Comparison of ENCODE assay signal across 1 cellular context in the genomic region with DNA sequence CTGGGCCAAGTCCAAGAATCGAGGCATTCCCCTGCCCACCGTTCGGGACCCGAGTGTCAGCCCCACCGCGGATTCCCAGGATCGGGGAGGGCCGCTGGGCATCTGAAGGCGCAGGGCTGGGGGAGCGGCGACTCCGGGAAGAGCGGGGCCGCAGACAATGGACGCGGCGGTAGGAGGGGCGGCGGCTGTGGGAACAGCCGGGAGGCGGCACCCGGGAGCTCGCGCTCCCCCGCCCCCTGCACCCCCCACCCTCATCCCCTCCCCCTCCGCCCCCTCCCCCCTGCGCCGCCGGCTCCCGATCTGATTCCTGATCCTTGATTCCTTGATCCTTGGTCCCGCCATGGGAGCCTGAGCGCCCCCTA.
TF ChIP-seq lines count a peak whose summit lies in the region.

Gene VANGL2, plus strand, starts transcription at position 281 of the 362 bp plus-strand sequence. CDS start 15,274 bp downstream, outside the sequence.

TF ChIP-seq in H1, 55 proteins besides CTCF, POLR2A, EP300 and RAD21 (continued from another document):
- TF ChIP-seq ATF2 (IDR thresholded peaks at IDR 0.05; ENCODE audit: low read length) (no peak), ZNF274 (IDR thresholded peaks at IDR 0.05; ENCODE audit: borderline replicate concordance, extremely low read depth, low read length) (no peak), CREB1 (IDR thresholded peaks at IDR 0.05) (peak; percentile 70), EZH2 (IDR thresholded peaks at IDR 0.05; ENCODE audit: low read depth, low read length, severe bottlenecking) (no peak), SP2 (IDR thresholded peaks at IDR 0.05; ENCODE audit: low read length) (no peak), RFX5 (IDR thresholded peaks at IDR 0.05; ENCODE audit: borderline replicate concordance, low read depth, low read length) (no peak), RXRA (IDR thresholded peaks at IDR 0.05; ENCODE audit: insufficient read depth, low read depth, low read length) (no peak), GTF2F1 (IDR thresholded peaks at IDR 0.05; ENCODE audit: borderline replicate concordance, low read depth, low read length) (no peak), RBBP5 (IDR thresholded peaks at IDR 0.05; ENCODE audit: borderline replicate concordance, low read depth, low read length) (no peak), NRF1 (IDR thresholded peaks at IDR 0.05; ENCODE audit: low read depth, low read length) (no peak), CEBPB (IDR thresholded peaks at IDR 0.05; ENCODE audit: low read depth, low read length) (no peak), CHD1 (IDR thresholded peaks at IDR 0.05; ENCODE audit: low read depth, low read length) (no peak), CHD2 (IDR thresholded peaks at IDR 0.05; ENCODE audit: low read length) (0 out of 2 replicates have a peak, but pooled peaks have one; percentile 11), NANOG (IDR thresholded peaks at IDR 0.05; ENCODE audit: insufficient read depth, low read depth, low read length, poor library complexity, severe bottlenecking) (peak; percentile 22), POU5F1 (IDR thresholded peaks at IDR 0.05; ENCODE audit: low read depth, low read length) (no peak), HDAC6 (IDR thresholded peaks at IDR 0.05; ENCODE audit: low read depth, low read length) (no peak), CTBP2 (IDR thresholded peaks at IDR 0.05; ENCODE audit: borderline replicate concordance, insufficient read depth, insufficient read length, low read length) (no peak), JUND (IDR thresholded peaks at IDR 0.05; ENCODE audit: low read length) (peak; percentile 99), BCL11A (IDR thresholded peaks at IDR 0.05; ENCODE audit: low read depth in 2 of 2, low read length in 2 of 2) (no peak), CBX5 (IDR thresholded peaks at IDR 0.05; ENCODE audit: low read depth, low read length) (no peak), TAF1 (IDR thresholded peaks at IDR 0.05; ENCODE audit: low read depth, low read length) (peak; percentile 65; the same call in 1 of the 2 replicates), HDAC2 (IDR thresholded peaks at IDR 0.05; ENCODE audit: borderline replicate concordance in 1 of 2, low read depth in 2 of 2, low read length in 2 of 2) (peak in 1 of 2 experiments; percentile 80; a peak in 2 of 4 replicates), TBP (IDR thresholded peaks at IDR 0.05; ENCODE audit: low read depth, low read length) (no peak), TAF7 (optimal IDR thresholded peaks at IDR 0.05; ENCODE audit: borderline replicate concordance, low read depth, low read length) (peak; percentile 0), SP4 (IDR thresholded peaks at IDR 0.05; ENCODE audit: low read length) (no peak), KDM5A (IDR thresholded peaks at IDR 0.05; ENCODE audit: low read length) (peak; percentile 67; the same call in 1 of the 2 replicates), USF2 (IDR thresholded peaks at IDR 0.05; ENCODE audit: low read length) (no peak), SUZ12 (IDR thresholded peaks at IDR 0.05; ENCODE audit: low read length) (no peak), ASH2L (IDR thresholded peaks at IDR 0.05; ENCODE audit: low read length) (no peak), SP1 (IDR thresholded peaks at IDR 0.05; ENCODE audit: low read depth, low read length) (0 out of 2 replicates have a peak, but pooled peaks have one; percentile 20), E2F6 (IDR thresholded peaks at IDR 0.05) (no peak), TEAD4 (IDR thresholded peaks at IDR 0.05; ENCODE audit: low read depth, low read length) (no peak), SIN3A (conservative IDR thresholded peaks at IDR 0.05 in 1 of 2, IDR thresholded peaks at IDR 0.05 in 1 of 2; ENCODE audit: low read depth in 1 of 2, low read length in 2 of 2) (no peak), RNF2 (IDR thresholded peaks at IDR 0.05; ENCODE audit: borderline replicate concordance, low read depth, low read length, missing control alignments, poor library complexity, severe bottlenecking) (no peak), BRCA1 (IDR thresholded peaks at IDR 0.05; ENCODE audit: low read depth, low read length) (no peak), CBX8 (IDR thresholded peaks at IDR 0.05; ENCODE audit: borderline replicate concordance, low read depth, low read length) (no peak), MAFK (IDR thresholded peaks at IDR 0.05; ENCODE audit: low read depth, low read length) (no peak), SAP30 (IDR thresholded peaks at IDR 0.05; ENCODE audit: insufficient read depth, insufficient replicate concordance, low read length) (no peak), MAX (IDR thresholded peaks at IDR 0.05) (peak; percentile 52; the same call in 1 of the 2 replicates), KDM1A (IDR thresholded peaks at IDR 0.05; ENCODE audit: borderline replicate concordance, low read length) (no peak), TCF12 (IDR thresholded peaks at IDR 0.05; ENCODE audit: low read depth, low read length) (no peak), YY1 (IDR thresholded peaks at IDR 0.05; ENCODE audit: low read depth, low read length) (peak; percentile 71; the same call in 1 of the 2 replicates), EGR1 (IDR thresholded peaks at IDR 0.05; ENCODE audit: borderline replicate concordance, low read depth, low read length) (no peak), SRF (IDR thresholded peaks at IDR 0.05; ENCODE audit: low read depth, low read length) (no peak), PHF8 (conservative IDR thresholded peaks at IDR 0.05; ENCODE audit: low read depth, low read length) (no peak), GABPA (IDR thresholded peaks at IDR 0.05; ENCODE audit: borderline replicate concordance, insufficient read depth, low read length) (no peak)
- TF ChIP-seq, protein P1, sequence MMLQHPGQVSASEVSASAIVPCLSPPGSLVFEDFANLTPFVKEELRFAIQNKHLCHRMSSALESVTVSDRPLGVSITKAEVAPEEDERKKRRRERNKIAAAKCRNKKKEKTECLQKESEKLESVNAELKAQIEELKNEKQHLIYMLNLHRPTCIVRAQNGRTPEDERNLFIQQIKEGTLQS (IDR thresholded peaks at IDR 0.05; ENCODE audit: insufficient read depth, low read depth, low read length) = no peak
- TF ChIP-seq, protein P2, sequence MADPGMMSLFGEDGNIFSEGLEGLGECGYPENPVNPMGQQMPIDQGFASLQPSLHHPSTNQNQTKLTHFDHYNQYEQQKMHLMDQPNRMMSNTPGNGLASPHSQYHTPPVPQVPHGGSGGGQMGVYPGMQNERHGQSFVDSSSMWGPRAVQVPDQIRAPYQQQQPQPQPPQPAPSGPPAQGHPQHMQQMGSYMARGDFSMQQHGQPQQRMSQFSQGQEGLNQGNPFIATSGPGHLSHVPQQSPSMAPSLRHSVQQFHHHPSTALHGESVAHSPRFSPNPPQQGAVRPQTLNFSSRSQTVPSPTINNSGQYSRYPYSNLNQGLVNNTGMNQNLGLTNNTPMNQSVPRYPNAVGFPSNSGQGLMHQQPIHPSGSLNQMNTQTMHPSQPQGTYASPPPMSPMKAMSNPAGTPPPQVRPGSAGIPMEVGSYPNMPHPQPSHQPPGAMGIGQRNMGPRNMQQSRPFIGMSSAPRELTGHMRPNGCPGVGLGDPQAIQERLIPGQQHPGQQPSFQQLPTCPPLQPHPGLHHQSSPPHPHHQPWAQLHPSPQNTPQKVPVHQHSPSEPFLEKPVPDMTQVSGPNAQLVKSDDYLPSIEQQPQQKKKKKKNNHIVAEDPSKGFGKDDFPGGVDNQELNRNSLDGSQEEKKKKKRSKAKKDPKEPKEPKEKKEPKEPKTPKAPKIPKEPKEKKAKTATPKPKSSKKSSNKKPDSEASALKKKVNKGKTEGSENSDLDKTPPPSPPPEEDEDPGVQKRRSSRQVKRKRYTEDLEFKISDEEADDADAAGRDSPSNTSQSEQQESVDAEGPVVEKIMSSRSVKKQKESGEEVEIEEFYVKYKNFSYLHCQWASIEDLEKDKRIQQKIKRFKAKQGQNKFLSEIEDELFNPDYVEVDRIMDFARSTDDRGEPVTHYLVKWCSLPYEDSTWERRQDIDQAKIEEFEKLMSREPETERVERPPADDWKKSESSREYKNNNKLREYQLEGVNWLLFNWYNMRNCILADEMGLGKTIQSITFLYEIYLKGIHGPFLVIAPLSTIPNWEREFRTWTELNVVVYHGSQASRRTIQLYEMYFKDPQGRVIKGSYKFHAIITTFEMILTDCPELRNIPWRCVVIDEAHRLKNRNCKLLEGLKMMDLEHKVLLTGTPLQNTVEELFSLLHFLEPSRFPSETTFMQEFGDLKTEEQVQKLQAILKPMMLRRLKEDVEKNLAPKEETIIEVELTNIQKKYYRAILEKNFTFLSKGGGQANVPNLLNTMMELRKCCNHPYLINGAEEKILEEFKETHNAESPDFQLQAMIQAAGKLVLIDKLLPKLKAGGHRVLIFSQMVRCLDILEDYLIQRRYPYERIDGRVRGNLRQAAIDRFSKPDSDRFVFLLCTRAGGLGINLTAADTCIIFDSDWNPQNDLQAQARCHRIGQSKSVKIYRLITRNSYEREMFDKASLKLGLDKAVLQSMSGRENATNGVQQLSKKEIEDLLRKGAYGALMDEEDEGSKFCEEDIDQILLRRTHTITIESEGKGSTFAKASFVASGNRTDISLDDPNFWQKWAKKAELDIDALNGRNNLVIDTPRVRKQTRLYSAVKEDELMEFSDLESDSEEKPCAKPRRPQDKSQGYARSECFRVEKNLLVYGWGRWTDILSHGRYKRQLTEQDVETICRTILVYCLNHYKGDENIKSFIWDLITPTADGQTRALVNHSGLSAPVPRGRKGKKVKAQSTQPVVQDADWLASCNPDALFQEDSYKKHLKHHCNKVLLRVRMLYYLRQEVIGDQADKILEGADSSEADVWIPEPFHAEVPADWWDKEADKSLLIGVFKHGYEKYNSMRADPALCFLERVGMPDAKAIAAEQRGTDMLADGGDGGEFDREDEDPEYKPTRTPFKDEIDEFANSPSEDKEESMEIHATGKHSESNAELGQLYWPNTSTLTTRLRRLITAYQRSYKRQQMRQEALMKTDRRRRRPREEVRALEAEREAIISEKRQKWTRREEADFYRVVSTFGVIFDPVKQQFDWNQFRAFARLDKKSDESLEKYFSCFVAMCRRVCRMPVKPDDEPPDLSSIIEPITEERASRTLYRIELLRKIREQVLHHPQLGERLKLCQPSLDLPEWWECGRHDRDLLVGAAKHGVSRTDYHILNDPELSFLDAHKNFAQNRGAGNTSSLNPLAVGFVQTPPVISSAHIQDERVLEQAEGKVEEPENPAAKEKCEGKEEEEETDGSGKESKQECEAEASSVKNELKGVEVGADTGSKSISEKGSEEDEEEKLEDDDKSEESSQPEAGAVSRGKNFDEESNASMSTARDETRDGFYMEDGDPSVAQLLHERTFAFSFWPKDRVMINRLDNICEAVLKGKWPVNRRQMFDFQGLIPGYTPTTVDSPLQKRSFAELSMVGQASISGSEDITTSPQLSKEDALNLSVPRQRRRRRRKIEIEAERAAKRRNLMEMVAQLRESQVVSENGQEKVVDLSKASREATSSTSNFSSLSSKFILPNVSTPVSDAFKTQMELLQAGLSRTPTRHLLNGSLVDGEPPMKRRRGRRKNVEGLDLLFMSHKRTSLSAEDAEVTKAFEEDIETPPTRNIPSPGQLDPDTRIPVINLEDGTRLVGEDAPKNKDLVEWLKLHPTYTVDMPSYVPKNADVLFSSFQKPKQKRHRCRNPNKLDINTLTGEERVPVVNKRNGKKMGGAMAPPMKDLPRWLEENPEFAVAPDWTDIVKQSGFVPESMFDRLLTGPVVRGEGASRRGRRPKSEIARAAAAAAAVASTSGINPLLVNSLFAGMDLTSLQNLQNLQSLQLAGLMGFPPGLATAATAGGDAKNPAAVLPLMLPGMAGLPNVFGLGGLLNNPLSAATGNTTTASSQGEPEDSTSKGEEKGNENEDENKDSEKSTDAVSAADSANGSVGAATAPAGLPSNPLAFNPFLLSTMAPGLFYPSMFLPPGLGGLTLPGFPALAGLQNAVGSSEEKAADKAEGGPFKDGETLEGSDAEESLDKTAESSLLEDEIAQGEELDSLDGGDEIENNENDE (IDR thresholded peaks at IDR 0.05; ENCODE audit: insufficient replicate concordance, low read length) = no peak
